13 cellular contexts compared by ENCODE assay signal in the genomic region with DNA sequence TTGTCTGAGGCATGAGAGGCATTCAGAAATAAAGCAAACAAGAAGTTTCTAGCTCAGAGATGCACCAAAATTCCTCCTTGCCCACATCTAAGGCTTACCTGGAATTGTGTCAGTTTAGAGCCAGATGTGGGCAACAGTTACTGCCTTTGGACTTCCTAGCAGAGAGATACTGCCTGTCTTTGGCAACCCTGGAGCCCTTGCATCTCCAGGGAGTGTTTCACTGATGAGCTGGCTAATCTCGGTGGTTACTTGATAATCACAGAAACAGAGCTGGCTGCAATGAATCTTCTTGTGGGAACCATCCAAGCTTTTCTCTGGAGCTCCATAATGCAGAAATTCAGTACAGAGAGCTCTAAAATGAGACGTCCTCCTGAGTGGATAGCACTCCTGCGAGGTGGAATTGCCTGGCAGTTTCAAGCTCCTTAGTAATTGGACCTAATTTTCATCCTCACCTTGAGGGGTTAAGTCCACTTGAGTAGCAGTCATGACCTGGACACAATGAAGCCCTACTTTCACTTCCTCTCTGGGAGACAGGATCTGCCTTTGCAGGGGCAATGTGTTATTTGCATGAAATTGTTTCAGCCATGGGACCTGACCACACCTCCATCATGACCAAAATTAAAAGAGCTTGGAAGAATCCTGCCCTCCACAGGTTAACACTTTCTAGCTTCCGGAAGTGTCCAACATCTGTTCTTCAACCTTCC.
A peak's percentile ranks its signal among the peaks of the same experiment; 100 is the strongest.
DNase-seq lines count a peak whose midpoint lies in the region; ATAC-seq and TF ChIP-seq lines count a peak whose summit lies in the region.
"Had no signal": no experiment of that assay in that cellular context is flagged by ENCODE, and none has a peak within 500 bp of the region (broad histone marks: within the 10 kb centered on the region; RNA-seq: fewer than 3 reads in every experiment).

No MANE protein-coding gene starts in this region.

- peaks cover 0 to 4% of the 10 kb centered on the region in 2 donors for H3K9me3 Mint-ChIP-seq in stimulated activated naive B cell treated with anti-CD40 and anti-IgM and Interleukin-4, amounts not matched to agents 10 μg/mL and 1 μg/mL and 100 μg/mL, for 72 hours
- H3K9me3 Mint-ChIP-seq: effector memory CD8-positive, alpha-beta T cell had no signal

- no peak overlapping the region for H3K27ac Mint-ChIP-seq in stimulated activated naive B cell treated with anti-CD40 and anti-IgM and Interleukin-4, amounts not matched to agents 10 μg/mL and 1 μg/mL and 100 μg/mL, for 72 hours
- H3K27ac Mint-ChIP-seq: activated B cell treated with CpG ODN at 0.5 μM for 24 hours; effector memory CD8-positive, alpha-beta T cell had no signal

- intact Hi-C loops in Right ventricle myocardium superior (cut with DNase I): no loop called here
- intact Hi-C loops in cardiac septum (cut with DNase I): no loop called here

- no peak for TF ChIP-seq CTCF in GM10248 (IDR thresholded peaks at IDR 0.05; ENCODE audit: control extremely low read depth, extremely low read depth, low read depth, missing control alignments)

- H3K27ac ChIP-seq in cingulate gyrus (ENCODE audit: low read depth, low read length): peak overlapping the region; percentile 30

- no peak overlapping the region for H3K4me3 Mint-ChIP-seq in stimulated activated naive B cell treated with anti-CD40 and anti-IgM and Interleukin-4, amounts not matched to agents 10 μg/mL and 1 μg/mL and 100 μg/mL, for 72 hours
- H3K4me3 Mint-ChIP-seq: activated B cell treated with CpG ODN at 0.5 μM for 24 hours; effector memory CD8-positive, alpha-beta T cell had no signal

- peak; percentile 23 for ATAC-seq in Right ventricle myocardium superior (ENCODE audit: poor library complexity)
- peak; percentile 46 to 58 for ATAC-seq in stimulated activated naive B cell treated with anti-CD40 and anti-IgM and Interleukin-4, amounts not matched to agents 10 μg/mL and 1 μg/mL and 100 μg/mL, for 72 hours (replicated peaks)
- no peak for ATAC-seq in HG02588 (IDR thresholded peaks at IDR 0.05; ENCODE audit: unreplicated experiment)
- ATAC-seq: effector memory CD8-positive, alpha-beta T cell had no signal

- POLR2A ChIA-PET in GM10248 (lab: Yijun Ruan, JAX): no interaction called here

- CTCF ChIA-PET in GM10248 (lab: Yijun Ruan, JAX): interaction anchor here (1.0 kb wide), 3 partner anchors 12 to 42 kb away, joined by 3 to 4 read pairs (median 3); no protein-coding TSS in a partner anchor

- no peaks in the 10 kb centered on the region for H3K27me3 Mint-ChIP-seq in stimulated activated naive B cell treated with anti-CD40 and anti-IgM and Interleukin-4, amounts not matched to agents 10 μg/mL and 1 μg/mL and 100 μg/mL, for 72 hours
- H3K27me3 Mint-ChIP-seq: activated B cell treated with CpG ODN at 0.5 μM for 24 hours had no signal

- H3K4me1 Mint-ChIP-seq in stimulated activated naive B cell treated with anti-CD40 and anti-IgM and Interleukin-4, amounts not matched to agents 10 μg/mL and 1 μg/mL and 100 μg/mL, for 72 hours: peaks cover 5 to 11% of the 10 kb centered on the region in 2 donors

- DNase-seq in Right ventricle myocardium superior (no peak), cardiac septum (ENCODE audit: low spot score) (no peak), HT1080 (ENCODE audit: low read depth) (peak; percentile 32), NCI-H1436 (lab: John Stamatoyannopoulos, UW) (no peak), GM10248 (ENCODE audit: extremely low spot score) (no peak)
- DNase-seq in stimulated activated naive B cell treated with anti-CD40 and anti-IgM and Interleukin-4, amounts not matched to agents 10 μg/mL and 1 μg/mL and 100 μg/mL, for 72 hours: no peak
- DNase-seq: activated B cell treated with CpG ODN at 0.5 μM for 24 hours; activated gamma-delta T cell treated with Interleukin-2 at 50 U/mL for 16 hours; effector memory CD8-positive, alpha-beta T cell; NCI-H1105; PC-3 had no signal

- no peaks in the 10 kb centered on the region for H3K36me3 Mint-ChIP-seq in stimulated activated naive B cell treated with anti-CD40 and anti-IgM and Interleukin-4, amounts not matched to agents 10 μg/mL and 1 μg/mL and 100 μg/mL, for 72 hours
